In the genomic region with DNA sequence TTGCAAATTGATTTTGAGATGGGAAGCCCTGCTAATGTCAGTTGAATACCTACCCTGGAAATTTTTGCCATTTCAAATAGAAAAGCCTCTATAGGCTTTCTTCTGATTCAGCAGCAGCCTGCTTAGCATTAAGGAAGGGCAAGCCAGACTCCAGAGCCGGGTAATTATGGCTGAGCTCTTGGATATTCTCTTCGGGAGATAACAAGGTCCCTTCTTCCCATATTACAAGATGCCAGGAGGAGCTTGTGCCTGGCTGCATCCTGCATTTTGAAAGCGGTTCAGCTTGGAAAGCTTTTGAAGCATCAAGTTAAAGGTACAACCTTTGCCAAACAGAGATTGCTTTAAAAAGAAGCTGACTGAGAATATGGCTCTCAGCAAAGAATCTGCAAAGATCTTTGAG, we compare ENCODE assay signal across 30 cellular contexts.
"Had no signal": no experiment of that assay in that cellular context is flagged by ENCODE, and none has a peak within 500 bp of the region (broad histone marks: within the 10 kb centered on the region; RNA-seq: fewer than 3 reads in every experiment).

No MANE protein-coding gene starts in this region.

- H3K9me3 ChIP-seq: ascending aorta, transverse colon had no signal

- H3K36me3 ChIP-seq: ascending aorta, brain microvascular endothelial cell, transverse colon had no signal

- H3K27ac ChIP-seq: ascending aorta, brain microvascular endothelial cell, parathyroid adenoma, transverse colon, VCaP had no signal

- H3K27me3 Mint-ChIP-seq: activated CD4-positive, alpha-beta T cell treated with anti-CD3 and anti-CD28 coated beads, Interleukin-2, amount 10 ng/mL, durations not matched to agents 24 days and 14 days; activated naive CD4-positive, alpha-beta T cell treated with anti-CD3 and anti-CD28 coated beads, Interleukin-2, amount 10 ng/mL, durations not matched to agents 7 days and 5 days; dendritic cell treated with granulocyte-macrophage colony-stimulating factor and Interleukin-4, amounts not matched to agents 40 ng/mL and 50 ng/mL, for 4 days had no signal

- ATAC-seq: activated CD4-positive, CD25-positive, alpha-beta regulatory T cell treated with anti-CD3 and anti-CD28 coated beads, Interleukin-2, amount 50 U/mL, for 24 hours; esophagus mucosa; right cardiac atrium had no signal

- H3K4me3 ChIP-seq: ascending aorta, transverse colon had no signal

- DNase-seq: activated CD4-positive, alpha-beta memory T cell treated with anti-CD3 and anti-CD28 coated beads, Interleukin-2, amount 10 ng/mL, durations not matched to agents 7 days and 5 days; activated CD4-positive, alpha-beta T cell treated with anti-CD3 and anti-CD28 coated beads, Interleukin-2, amount 10 ng/mL, durations not matched to agents 24 days and 14 days; activated CD8-positive, alpha-beta memory T cell treated with anti-CD3 and anti-CD28 coated beads, Interleukin-2, amount 50 U/mL, for 48 hours; activated gamma-delta T cell; activated naive CD4-positive, alpha-beta T cell treated with anti-CD3 and anti-CD28 coated beads, Interleukin-2, amount 10 ng/mL, durations not matched to agents 7 days and 5 days; activated naive CD8-positive, alpha-beta T cell treated with anti-CD3 and anti-CD28 coated beads, Interleukin-2, amount 10 ng/mL, durations not matched to agents 7 days and 5 days; activated T-cell treated with anti-CD3 and anti-CD28 coated beads, Interleukin-2, amount 50 U/mL, for 24 hours; brain microvascular endothelial cell; endodermal cell; foreskin fibroblast; head of caudate nucleus; hippocampal formation; kidney; nucleus accumbens; right cardiac atrium; stimulated activated CD4-positive, alpha-beta T cell treated with anti-CD3 and anti-CD28 coated beads, Interleukin-15, amount 100 ng/mL, for 24 hours; stimulated activated CD4-positive, alpha-beta T cell treated with anti-CD3 and anti-CD28 coated beads, Interleukin-2, amount 100 ng/mL, for 24 hours; stimulated activated naive CD4-positive, alpha-beta T cell; SW 1271; T-helper 9 cell; transverse colon had no signal

- H3K4me1 ChIP-seq: ascending aorta, parathyroid adenoma, transverse colon had no signal

- H3K27me3 ChIP-seq: ascending aorta, brain microvascular endothelial cell, transverse colon had no signal

- H3K4me3 Mint-ChIP-seq: activated CD4-positive, alpha-beta memory T cell treated with anti-CD3 and anti-CD28 coated beads, Interleukin-2, amount 10 ng/mL, durations not matched to agents 7 days and 5 days; activated CD4-positive, alpha-beta T cell treated with anti-CD3 and anti-CD28 coated beads, Interleukin-2, amount 10 ng/mL, durations not matched to agents 24 days and 14 days; activated naive CD4-positive, alpha-beta T cell treated with anti-CD3 and anti-CD28 coated beads, Interleukin-2, amount 10 ng/mL, durations not matched to agents 7 days and 5 days; activated naive CD8-positive, alpha-beta T cell treated with anti-CD3 and anti-CD28 coated beads, Interleukin-2, amount 10 ng/mL, durations not matched to agents 7 days and 5 days; activated T-cell treated with anti-CD3 and anti-CD28 coated beads, Interleukin-2, amount 50 U/mL, for 24 hours; dendritic cell treated with granulocyte-macrophage colony-stimulating factor and Interleukin-4, amounts not matched to agents 40 ng/mL and 50 ng/mL, for 4 days; endodermal cell; nephron; T-helper 1 cell treated with Interleukin-12 subunit alpha and Interleukin-12 subunit beta and Interleukin-4 antibody, amounts not matched to agents 30 μg/mL and 1 μg/mL, for 36 hours had no signal

- H3K9ac ChIP-seq: parathyroid adenoma had no signal

- H3K27ac Mint-ChIP-seq: activated CD4-positive, alpha-beta memory T cell treated with anti-CD3 and anti-CD28 coated beads, Interleukin-2, amount 10 ng/mL, durations not matched to agents 7 days and 5 days; activated CD4-positive, alpha-beta T cell treated with anti-CD3 and anti-CD28 coated beads, Interleukin-2, amount 10 ng/mL, durations not matched to agents 24 days and 14 days; activated naive CD4-positive, alpha-beta T cell treated with anti-CD3 and anti-CD28 coated beads, Interleukin-2, amount 10 ng/mL, durations not matched to agents 7 days and 5 days; activated naive CD8-positive, alpha-beta T cell treated with anti-CD3 and anti-CD28 coated beads, Interleukin-2, amount 10 ng/mL, durations not matched to agents 7 days and 5 days; activated T-cell treated with anti-CD3 and anti-CD28 coated beads, Interleukin-2, amount 50 U/mL, for 24 hours; dendritic cell treated with granulocyte-macrophage colony-stimulating factor and Interleukin-4, amounts not matched to agents 40 ng/mL and 50 ng/mL, for 4 days; endodermal cell; nephron; T-helper 1 cell treated with Interleukin-12 subunit alpha and Interleukin-12 subunit beta and Interleukin-4 antibody, amounts not matched to agents 30 μg/mL and 1 μg/mL, for 36 hours had no signal

- FAIRE-seq: kidney, urothelium cell line had no signal

- H3K36me3 Mint-ChIP-seq: activated naive CD4-positive, alpha-beta T cell treated with anti-CD3 and anti-CD28 coated beads, Interleukin-2, amount 10 ng/mL, durations not matched to agents 7 days and 5 days; activated naive CD8-positive, alpha-beta T cell treated with anti-CD3 and anti-CD28 coated beads, Interleukin-2, amount 10 ng/mL, durations not matched to agents 7 days and 5 days had no signal

- H3K4me1 Mint-ChIP-seq: activated CD4-positive, alpha-beta memory T cell treated with anti-CD3 and anti-CD28 coated beads, Interleukin-2, amount 10 ng/mL, durations not matched to agents 7 days and 5 days; activated CD4-positive, alpha-beta T cell treated with anti-CD3 and anti-CD28 coated beads, Interleukin-2, amount 10 ng/mL, durations not matched to agents 24 days and 14 days; activated naive CD4-positive, alpha-beta T cell treated with anti-CD3 and anti-CD28 coated beads, Interleukin-2, amount 10 ng/mL, durations not matched to agents 7 days and 5 days; activated naive CD8-positive, alpha-beta T cell treated with anti-CD3 and anti-CD28 coated beads, Interleukin-2, amount 10 ng/mL, durations not matched to agents 7 days and 5 days; endodermal cell; nephron had no signal

- H3K79me2 ChIP-seq: parathyroid adenoma had no signal

- H3K9me3 Mint-ChIP-seq: activated CD4-positive, alpha-beta memory T cell treated with anti-CD3 and anti-CD28 coated beads, Interleukin-2, amount 10 ng/mL, durations not matched to agents 7 days and 5 days; activated CD4-positive, alpha-beta T cell treated with anti-CD3 and anti-CD28 coated beads, Interleukin-2, amount 10 ng/mL, durations not matched to agents 24 days and 14 days; activated naive CD4-positive, alpha-beta T cell treated with anti-CD3 and anti-CD28 coated beads, Interleukin-2, amount 10 ng/mL, durations not matched to agents 7 days and 5 days; activated naive CD8-positive, alpha-beta T cell treated with anti-CD3 and anti-CD28 coated beads, Interleukin-2, amount 10 ng/mL, durations not matched to agents 7 days and 5 days; activated T-cell treated with anti-CD3 and anti-CD28 coated beads, Interleukin-2, amount 50 U/mL, for 24 hours; dendritic cell treated with granulocyte-macrophage colony-stimulating factor and Interleukin-4, amounts not matched to agents 40 ng/mL and 50 ng/mL, for 4 days; endodermal cell; nephron; T-helper 1 cell treated with Interleukin-12 subunit alpha and Interleukin-12 subunit beta and Interleukin-4 antibody, amounts not matched to agents 30 μg/mL and 1 μg/mL, for 36 hours had no signal

- H2AFZ ChIP-seq: parathyroid adenoma had no signal
